In genomic region chr3:187080799-187081450, GRCh38 we compare ENCODE assay signal across 1 cellular context.
A peak's percentile ranks its signal among the peaks of the same experiment; 100 is the strongest.
TF ChIP-seq lines count a peak whose summit lies in the region.

No MANE protein-coding gene starts in this region.

TF ChIP-seq in HepG2, 621 proteins besides CTCF, POLR2A, EP300 and RAD21 (continued from another document and continues in another):
- TF ChIP-seq ZNF740 (CRISPR knock-in tag; IDR thresholded peaks at IDR 0.05): no peak
- no peak for TF ChIP-seq DMAP1 (CRISPR knock-in tag; IDR thresholded peaks at IDR 0.05)
- TF ChIP-seq CREB1 (IDR thresholded peaks at IDR 0.05): no peak
- TF ChIP-seq CREB1 (CRISPR knock-in tag; IDR thresholded peaks at IDR 0.05): peak; percentile 67
- peak; percentile 75 for TF ChIP-seq MED1 (CRISPR knock-in tag; IDR thresholded peaks at IDR 0.05)
- no peak for TF ChIP-seq ZNF260 (CRISPR knock-in tag; IDR thresholded peaks at IDR 0.05; ENCODE audit: borderline replicate concordance, low read depth)
- no peak for TF ChIP-seq ATRX (CRISPR knock-in tag; IDR thresholded peaks at IDR 0.05; ENCODE audit: borderline replicate concordance)
- no peak for TF ChIP-seq ZNF414 (CRISPR knock-in tag; IDR thresholded peaks at IDR 0.05)
- no peak for TF ChIP-seq ZNF619 (CRISPR knock-in tag; IDR thresholded peaks at IDR 0.05)
- TF ChIP-seq FOSL2 (CRISPR knock-in tag; IDR thresholded peaks at IDR 0.05): peak; percentile 50
- peak; percentile 49; the same call in 1 of the 2 replicates for TF ChIP-seq SALL1 (CRISPR knock-in tag; IDR thresholded peaks at IDR 0.05)
- TF ChIP-seq HIC2 (CRISPR knock-in tag; IDR thresholded peaks at IDR 0.05; ENCODE audit: low read depth): no peak
- no peak for TF ChIP-seq ARID2 (CRISPR knock-in tag; IDR thresholded peaks at IDR 0.05; ENCODE audit: borderline replicate concordance)
- no peak for TF ChIP-seq STAT6 (CRISPR knock-in tag; IDR thresholded peaks at IDR 0.05; ENCODE audit: borderline replicate concordance)
- no peak for TF ChIP-seq MAF1 (CRISPR knock-in tag; IDR thresholded peaks at IDR 0.05; ENCODE audit: borderline replicate concordance)
- TF ChIP-seq FOXA1 (IDR thresholded peaks at IDR 0.05): no peak
- peak; percentile 65 for TF ChIP-seq FOXA1 (CRISPR knock-in tag; IDR thresholded peaks at IDR 0.05)
- no peak for TF ChIP-seq JUNB (CRISPR knock-in tag; IDR thresholded peaks at IDR 0.05; ENCODE audit: borderline replicate concordance)
- no peak for TF ChIP-seq SNAPC2 (CRISPR knock-in tag; IDR thresholded peaks at IDR 0.05)
- TF ChIP-seq PAXIP1 (CRISPR knock-in tag; conservative IDR thresholded peaks at IDR 0.05): peak; percentile 83
- TF ChIP-seq THAP11 (CRISPR knock-in tag; IDR thresholded peaks at IDR 0.05): no peak
- TF ChIP-seq DRAP1 (CRISPR knock-in tag; IDR thresholded peaks at IDR 0.05): 0 out of 2 replicates have a peak, but pooled peaks have one; percentile 33
- peak; percentile 78 for TF ChIP-seq ZNF644 (CRISPR knock-in tag; IDR thresholded peaks at IDR 0.05; ENCODE audit: low read depth)
- TF ChIP-seq ZNF354B (CRISPR knock-in tag; IDR thresholded peaks at IDR 0.05): no peak
- TF ChIP-seq CEBPG (CRISPR knock-in tag; IDR thresholded peaks at IDR 0.05): 0 out of 2 replicates have a peak, but pooled peaks have one; percentile 16
- no peak for TF ChIP-seq LRRFIP1 (CRISPR knock-in tag; conservative IDR thresholded peaks at IDR 0.05)
- peak; percentile 98 for TF ChIP-seq POGK (CRISPR knock-in tag; conservative IDR thresholded peaks at IDR 0.05)
- TF ChIP-seq RARA (CRISPR knock-in tag; IDR thresholded peaks at IDR 0.05): peak; percentile 38
- TF ChIP-seq MEF2D (CRISPR knock-in tag; IDR thresholded peaks at IDR 0.05): peak; percentile 60; the same call in 1 of the 2 replicates
- TF ChIP-seq BRCA1 (CRISPR knock-in tag; IDR thresholded peaks at IDR 0.05): no peak
- peak; percentile 76; the same call in 1 of the 2 replicates for TF ChIP-seq RXRA (CRISPR knock-in tag; IDR thresholded peaks at IDR 0.05)
- TF ChIP-seq ZNF687 (CRISPR knock-in tag; IDR thresholded peaks at IDR 0.05): no peak
- no peak for TF ChIP-seq SOX6 (IDR thresholded peaks at IDR 0.05)
- peak; percentile 29; the same call in 1 of the 2 replicates for TF ChIP-seq SOX6 (CRISPR knock-in tag; IDR thresholded peaks at IDR 0.05)
- no peak for TF ChIP-seq SMARCC2 (IDR thresholded peaks at IDR 0.05)
- no peak for TF ChIP-seq TFAP4 (IDR thresholded peaks at IDR 0.05; ENCODE audit: borderline replicate concordance, low read depth)
- TF ChIP-seq JARID2 (CRISPR knock-in tag; IDR thresholded peaks at IDR 0.05; ENCODE audit: insufficient replicate concordance): no peak
- no peak for TF ChIP-seq ZNF615 (CRISPR knock-in tag; IDR thresholded peaks at IDR 0.05; ENCODE audit: borderline replicate concordance)
- no peak for TF ChIP-seq ZNF263 (CRISPR knock-in tag; IDR thresholded peaks at IDR 0.05)
- TF ChIP-seq E2F5 (CRISPR knock-in tag; conservative IDR thresholded peaks at IDR 0.05): no peak
- TF ChIP-seq RNF2 (conservative IDR thresholded peaks at IDR 0.05; ENCODE audit: low read depth): no peak
